Comparison of ENCODE assay signal across 24 cellular contexts in genomic region chr7:43877968-43878864, GRCh38. TPM values are rescaled to one million over a fixed set of nuclear protein-coding genes. Genes with fewer than 3 reads are reported as not detected.
DNase-seq lines count a peak whose midpoint lies in the region; ATAC-seq and TF ChIP-seq lines count a peak whose summit lies in the region.
"Had no signal": no experiment of that assay in that cellular context is flagged by ENCODE, and none has a peak within 500 bp of the region (broad histone marks: within the 10 kb centered on the region; RNA-seq: fewer than 3 reads in every experiment).

No MANE protein-coding gene starts in this region.

- H3K4me3 ChIP-seq in adrenal gland (no peak overlapping the region), subcutaneous abdominal adipose tissue (ENCODE audit: low read depth in 1 of 5, low read length in 5 of 5) (no peak overlapping the region)
- H3K4me3 ChIP-seq: esophagus muscularis mucosa, mucosa of descending colon, prostate gland, SJCRH30, spleen had no signal

- 76 to 82% (median 79%) methylated on average over 38 of the region's 38 CpGs for WGBS in adrenal gland, 4 donors

- no peaks in the 10 kb centered on the region for H3K9me3 ChIP-seq in adrenal gland (replicated peaks in 1 of 3)
- H3K9me3 ChIP-seq in subcutaneous abdominal adipose tissue (ENCODE audit: control insufficient read depth in 5 of 5, low read length in 5 of 5): no peaks in the 10 kb centered on the region
- H3K9me3 ChIP-seq: esophagus muscularis mucosa, mucosa of descending colon, prostate gland, SJCRH30, spleen had no signal

- H3K4me1 ChIP-seq in adrenal gland (replicated peaks in 1 of 2) (peaks cover 30 to 53% of the 10 kb centered on the region in 2 donors), subcutaneous abdominal adipose tissue (ENCODE audit: control insufficient read depth in 5 of 5, insufficient read depth in 5 of 5, low read length in 5 of 5) (peaks cover 6 to 27% (median 19%) of the 10 kb centered on the region in 5 donors)

- H3K27me3 ChIP-seq in adrenal gland (no peaks in the 10 kb centered on the region), subcutaneous abdominal adipose tissue (ENCODE audit: control insufficient read depth in 5 of 5, insufficient read depth in 4 of 5, low read length in 5 of 5) (no peaks in the 10 kb centered on the region)
- H3K27me3 ChIP-seq: esophagus muscularis mucosa, SJCRH30, spleen had no signal

- peak overlapping the region in 1 of 5 donors; percentile 64 for H3K9ac ChIP-seq in subcutaneous abdominal adipose tissue (ENCODE audit: low read length in 5 of 5)

- no peak for DNase-seq in activated T-cell treated with anti-CD3 and anti-CD28 coated beads, Interleukin-2, amount 50 U/mL, for 24 hours
- no peak for DNase-seq in activated T-cell treated with anti-CD3 and anti-CD28 coated beads, Interleukin-2, amount 50 U/mL, for 72 hours
- peak in 1 of 7 donors; percentile 24 for DNase-seq in adrenal gland
- no peak for DNase-seq in left ventricle myocardium superior
- DNase-seq in head of caudate nucleus: no peak
- no peak for DNase-seq in AG08395 (ENCODE audit: low spot score)
- DNase-seq: activated CD8-positive, alpha-beta memory T cell treated with anti-CD3 and anti-CD28 coated beads, Interleukin-2, amount 50 U/mL, for 48 hours; amygdala; left colon; NCI-H1417; NCI-H2171; NCI-H526 treated with DMSO at 0.1 percent for 48 hours; SJCRH30; spleen; stimulated activated CD4-positive, alpha-beta T cell treated with anti-CD3 and anti-CD28 coated beads, Interleukin-4, amount 100 ng/mL, for 24 hours had no signal

- peaks cover 0 to 66% of the 10 kb centered on the region in 2 donors for H3K36me3 ChIP-seq in adrenal gland (replicated peaks in 1 of 2)
- peaks cover 3 to 67% (median 66%) of the 10 kb centered on the region in 5 donors for H3K36me3 ChIP-seq in subcutaneous abdominal adipose tissue (ENCODE audit: control insufficient read depth in 5 of 5, insufficient read depth in 5 of 5, low read length in 5 of 5)

- H3K27ac ChIP-seq in adrenal gland: peak overlapping the region in 3 of 5 donors; percentile 51 to 99 (median 82)
- H3K27ac ChIP-seq in subcutaneous abdominal adipose tissue (ENCODE audit: low read depth, low read length): peak overlapping the region; percentile 68
- H3K27ac ChIP-seq: SJCRH30, VCaP had no signal

- H3K4me1 Mint-ChIP-seq in activated T-cell treated with anti-CD3 and anti-CD28 coated beads, Interleukin-2, amount 50 U/mL, for 24 hours (ENCODE audit: low read depth): peaks cover under 1% of the 10 kb centered on the region
- no peaks in the 10 kb centered on the region for H3K4me1 Mint-ChIP-seq in activated T-cell treated with anti-CD3 and anti-CD28 coated beads, Interleukin-2, amount 50 U/mL, for 72 hours (ENCODE audit: low read depth)
- H3K4me1 Mint-ChIP-seq: central memory CD8-positive, alpha-beta T cell had no signal

- H3K27ac Mint-ChIP-seq in activated T-cell treated with anti-CD3 and anti-CD28 coated beads, Interleukin-2, amount 50 U/mL, for 24 hours: peak overlapping the region; percentile 19
- H3K27ac Mint-ChIP-seq in activated T-cell treated with anti-CD3 and anti-CD28 coated beads, Interleukin-2, amount 50 U/mL, for 72 hours: no peak overlapping the region
- H3K27ac Mint-ChIP-seq: T-helper 1 cell treated with Interleukin-12 subunit alpha and Interleukin-12 subunit beta and Interleukin-4 antibody, amounts not matched to agents 30 μg/mL and 1 μg/mL, for 36 hours had no signal

- H3K36me3 Mint-ChIP-seq in activated T-cell treated with anti-CD3 and anti-CD28 coated beads, Interleukin-2, amount 50 U/mL, for 24 hours (ENCODE audit: low read depth): peaks cover 83% of the 10 kb centered on the region
- peaks cover 4 to 15% of the 10 kb centered on the region in 2 donors for H3K36me3 Mint-ChIP-seq in activated T-cell treated with anti-CD3 and anti-CD28 coated beads, Interleukin-2, amount 50 U/mL, for 72 hours (ENCODE audit: insufficient read depth in 2 of 2)

- no peak overlapping the region for H3K4me3 Mint-ChIP-seq in activated T-cell treated with anti-CD3 and anti-CD28 coated beads, Interleukin-2, amount 50 U/mL, for 24 hours
- no peak overlapping the region for H3K4me3 Mint-ChIP-seq in activated T-cell treated with anti-CD3 and anti-CD28 coated beads, Interleukin-2, amount 50 U/mL, for 72 hours
- H3K4me3 Mint-ChIP-seq: central memory CD8-positive, alpha-beta T cell; neural crest cell; T-helper 1 cell treated with Interleukin-12 subunit alpha and Interleukin-12 subunit beta and Interleukin-4 antibody, amounts not matched to agents 30 μg/mL and 1 μg/mL, for 36 hours had no signal

- TF ChIP-seq CTCF in adrenal gland (IDR thresholded peaks at IDR 0.05): no peak

- no peaks in the 10 kb centered on the region for H3K27me3 Mint-ChIP-seq in activated T-cell treated with anti-CD3 and anti-CD28 coated beads, Interleukin-2, amount 50 U/mL, for 24 hours
- no peaks in the 10 kb centered on the region for H3K27me3 Mint-ChIP-seq in activated T-cell treated with anti-CD3 and anti-CD28 coated beads, Interleukin-2, amount 50 U/mL, for 72 hours (ENCODE audit: low read depth)
- H3K27me3 Mint-ChIP-seq: central memory CD8-positive, alpha-beta T cell had no signal

- ATAC-seq in activated T-cell treated with anti-CD3 and anti-CD28 coated beads, Interleukin-2, amount 50 U/mL, for 72 hours (replicated peaks in 1 of 2): no peak
- peak; percentile 46 for ATAC-seq in left ventricle myocardium superior
- no peak for ATAC-seq in GM19351 (IDR thresholded peaks at IDR 0.05; ENCODE audit: unreplicated experiment)
- ATAC-seq: left colon, mucosa of descending colon had no signal

- no peaks in the 10 kb centered on the region for H3K9me3 Mint-ChIP-seq in activated T-cell treated with anti-CD3 and anti-CD28 coated beads, Interleukin-2, amount 50 U/mL, for 24 hours
- no peaks in the 10 kb centered on the region for H3K9me3 Mint-ChIP-seq in activated T-cell treated with anti-CD3 and anti-CD28 coated beads, Interleukin-2, amount 50 U/mL, for 72 hours
- H3K9me3 Mint-ChIP-seq: central memory CD8-positive, alpha-beta T cell; neural crest cell; T-helper 1 cell treated with Interleukin-12 subunit alpha and Interleukin-12 subunit beta and Interleukin-4 antibody, amounts not matched to agents 30 μg/mL and 1 μg/mL, for 36 hours had no signal

- no peak for TF ChIP-seq POLR2A in adrenal gland (IDR thresholded peaks at IDR 0.05)

- intact Hi-C loops in adrenal gland (cut with DNase I) (no loop called here), left ventricle myocardium superior (cut with micrococcal nuclease) (no loop called here), head of caudate nucleus (cut with DNase I) (no loop called here)

RNA-seq across cellular contexts. Expression of gene MRPS24, which starts 8.9 kb away (rescaled TPM):
- 100 to 1,000 TPM in 1 of 2 donors, 10 to 100 TPM in 1; 82.7 to 100 TPM for total RNA-seq in activated T-cell treated with anti-CD3 and anti-CD28 coated beads, Interleukin-2, amount 50 U/mL, for 72 hours
- total RNA-seq in adrenal gland (100 to 1,000 TPM; 139 to 356 (median 199) TPM), left ventricle myocardium superior (200 TPM)
- polyA plus RNA-seq in adrenal gland: 100 to 1,000 TPM in 2 of 3 donors, 10 to 100 TPM in 1; 72.5 to 160 (median 135) TPM

RNA-seq across cellular contexts. Expression of gene URGCP, which starts 28.2 kb away (rescaled TPM):
- total RNA-seq in activated T-cell treated with anti-CD3 and anti-CD28 coated beads, Interleukin-2, amount 50 U/mL, for 72 hours: 10 to 100 TPM; 34.4 to 36.8 TPM
- total RNA-seq in adrenal gland: 100 to 1,000 TPM in 1 of 8 donors, 10 to 100 TPM in 7; 53.8 to 103 (median 72.2) TPM
- polyA plus RNA-seq in adrenal gland: 10 to 100 TPM; 60.5 to 76.7 (median 61.9) TPM
- total RNA-seq in left ventricle myocardium superior: 40.3 TPM

RNA-seq across cellular contexts. Expression of gene UBE2D4, which starts 48.0 kb away (rescaled TPM):
- 1 to 10 TPM; 6.7 to 9.0 TPM for total RNA-seq in activated T-cell treated with anti-CD3 and anti-CD28 coated beads, Interleukin-2, amount 50 U/mL, for 72 hours
- 10 to 100 TPM; 29.1 to 76.8 (median 41.1) TPM for total RNA-seq in adrenal gland
- polyA plus RNA-seq in adrenal gland: 10 to 100 TPM; 32.0 to 45.4 (median 33.1) TPM
- total RNA-seq in left ventricle myocardium superior: 42.0 TPM
